ENCODE assay signal across 29 cellular contexts in genomic region chr1:103941086-103941485, GRCh38.
"Had no signal": no experiment of that assay in that cellular context is flagged by ENCODE, and none has a peak within 500 bp of the region (broad histone marks: within the 10 kb centered on the region; RNA-seq: fewer than 3 reads in every experiment).

No MANE protein-coding gene starts in this region.

- FAIRE-seq: bronchial epithelial cell, kidney, TTC549 had no signal

- H3K27ac ChIP-seq: esophagus muscularis mucosa, foreskin keratinocyte, heart left ventricle, neutrophil, right lobe of liver, skin epidermis, testis, uterus, VCaP had no signal

- ATAC-seq: activated T-cell treated with anti-CD3 and anti-CD28 coated beads, Interleukin-2, amount 50 U/mL, for 72 hours; foreskin keratinocyte; heart left ventricle; left colon; right lobe of liver; stimulated activated naive CD8-positive, alpha-beta T cell treated with anti-CD3 and anti-CD28 coated beads, Interleukin-15, Interleukin-2, amounts not matched to agents 100 U/mL and 50 U/mL, for 24 hours had no signal

- DNase-seq: activated CD4-positive, alpha-beta T cell treated with anti-CD3 and anti-CD28 coated beads for 4 hours; activated CD4-positive, alpha-beta T cell treated with anti-CD3 and anti-CD28 coated beads, Interleukin-2, amount 50 U/mL, for 4 hours; activated naive CD4-positive, alpha-beta T cell treated with Interleukin-2 at 50 U/mL for 16 hours; activated T-cell treated with anti-CD3 and anti-CD28 coated beads for 4 hours; activated T-cell treated with anti-CD3 and anti-CD28 coated beads, Interleukin-2, amount 50 U/mL, for 72 hours; anterior cingulate cortex; endodermal cell; foreskin keratinocyte; heart left ventricle; hypothalamus; immature natural killer cell; kidney; left colon; mammary epithelial cell; naive B cell; nephron progenitor cell; right lobe of liver; stimulated activated CD4-positive, alpha-beta T cell treated with anti-CD3 and anti-CD28 coated beads, Interleukin-12 subunit alpha, Interleukin-12 subunit beta, amount 100 ng/mL, for 4 hours; stimulated activated CD4-positive, alpha-beta T cell treated with anti-CD3 and anti-CD28 coated beads, Interleukin-4, amount 100 ng/mL, for 1 hour; stimulated activated naive CD8-positive, alpha-beta T cell treated with anti-CD3 and anti-CD28 coated beads, Interleukin-15, Interleukin-2, amounts not matched to agents 100 U/mL and 50 U/mL, for 24 hours; testis; trophoblast cell; uterus had no signal
